Comparison of ENCODE assay signal across 10 cellular contexts in the genomic region with DNA sequence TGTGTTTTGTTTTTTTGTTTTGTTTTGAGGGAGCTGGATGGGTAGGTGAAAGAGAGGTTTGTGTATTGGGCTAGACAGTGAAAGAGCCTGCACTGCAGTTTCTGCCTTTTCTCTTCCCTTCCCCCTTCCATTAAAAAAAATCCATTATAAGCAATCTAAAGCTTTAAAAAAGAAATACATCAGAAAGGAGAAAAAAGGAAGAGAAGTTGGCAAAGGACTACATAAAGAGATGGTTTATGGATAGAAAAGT. TPM values are rescaled to one million over a fixed set of nuclear protein-coding genes. Genes with fewer than 3 reads are reported as not detected.
DNase-seq lines count a peak whose midpoint lies in the region; ATAC-seq and TF ChIP-seq lines count a peak whose summit lies in the region.
"Had no signal": no experiment of that assay in that cellular context is flagged by ENCODE, and none has a peak within 500 bp of the region (broad histone marks: within the 10 kb centered on the region; RNA-seq: fewer than 3 reads in every experiment).

No MANE protein-coding gene starts in this region.

- no peak for DNase-seq in right atrium auricular region (ENCODE audit: low spot score)
- DNase-seq in left cardiac atrium, result no peak
- no peak for DNase-seq in chondrocyte (ENCODE audit: low spot score)
- no peak for DNase-seq in naive thymus-derived CD8-positive, alpha-beta T cell
- no peak for DNase-seq in T-helper 9 cell
- DNase-seq in RKO (ENCODE audit: low spot score), result no peak

- POLR2A ChIA-PET in naive thymus-derived CD8-positive, alpha-beta T cell (lab: Charles Lee), result interaction anchor here (0.6 to 9.4 kb wide), 8 partner anchors 10 to 243 kb away, joined by 3 to 162 read pairs (median 4); partner anchors contain the start of genes EEF2K, MOSMO and POLR3E

- TF ChIP-seq CTCF in right atrium auricular region (IDR thresholded peaks at IDR 0.05) (no peak), chondrocyte (IDR thresholded peaks at IDR 0.05) (no peak)

- H3K27me3 ChIP-seq in right atrium auricular region, result no peaks in the 10 kb centered on the region

- H3K27ac ChIP-seq in right atrium auricular region, result peak overlapping the region; percentile 83 to 85

- no peak overlapping the region for H3K4me3 Mint-ChIP-seq in chondrocyte (ENCODE audit: unreplicated experiment)
- H3K4me3 Mint-ChIP-seq in naive thymus-derived CD8-positive, alpha-beta T cell, result peak overlapping the region; percentile 73 to 95 (median 90)

- H3K4me1 ChIP-seq in right atrium auricular region, result peaks cover 0 to 30% of the 10 kb centered on the region in 2 donors

- no peaks in the 10 kb centered on the region for H3K36me3 Mint-ChIP-seq in chondrocyte (ENCODE audit: low read depth)
- peaks cover 0 to 5% (median 2%) of the 10 kb centered on the region in 3 donors for H3K36me3 Mint-ChIP-seq in naive thymus-derived CD8-positive, alpha-beta T cell

- peaks cover 38% of the 10 kb centered on the region for H3K4me1 Mint-ChIP-seq in chondrocyte (ENCODE audit: low read depth)
- peaks cover 29 to 65% (median 52%) of the 10 kb centered on the region in 4 donors for H3K4me1 Mint-ChIP-seq in naive thymus-derived CD8-positive, alpha-beta T cell

- intact Hi-C loops in left cardiac atrium (cut with DNase I), result loop anchor here in 1 of 2 donors (5.0 kb wide), 1 partner anchor 102 kb away; the partner anchor contains the start of gene POLR3E

- H3K9me3 ChIP-seq in right atrium auricular region, result no peaks in the 10 kb centered on the region

- no peaks in the 10 kb centered on the region for H3K27me3 Mint-ChIP-seq in chondrocyte (ENCODE audit: low read depth)
- H3K27me3 Mint-ChIP-seq in naive thymus-derived CD8-positive, alpha-beta T cell, result peaks cover 0 to 4% (median 0%) of the 10 kb centered on the region in 5 donors

- H3K36me3 ChIP-seq in right atrium auricular region, result no peaks in the 10 kb centered on the region

- H3K4me3 ChIP-seq in right atrium auricular region, result no peak overlapping the region

- ATAC-seq in left cardiac atrium (no peak), HG03439 (IDR thresholded peaks at IDR 0.05; ENCODE audit: unreplicated experiment) (no peak), HG02885 (IDR thresholded peaks at IDR 0.05; ENCODE audit: poor library complexity, unreplicated experiment) (no peak)
- ATAC-seq in naive thymus-derived CD8-positive, alpha-beta T cell, result no peak

- H3K9me3 Mint-ChIP-seq in chondrocyte (ENCODE audit: low read depth), result no peaks in the 10 kb centered on the region
- peaks cover 0 to 21% (median 5%) of the 10 kb centered on the region in 9 donors for H3K9me3 Mint-ChIP-seq in naive thymus-derived CD8-positive, alpha-beta T cell

- peak overlapping the region; percentile 86 for H3K27ac Mint-ChIP-seq in chondrocyte (ENCODE audit: unreplicated experiment)
- peak overlapping the region; percentile 94 to 100 (median 99) for H3K27ac Mint-ChIP-seq in naive thymus-derived CD8-positive, alpha-beta T cell

RNA-seq across cellular contexts. Expression of gene EEF2K, which starts 10.7 kb away (rescaled TPM):
- total RNA-seq in right atrium auricular region (10 to 100 TPM; 12.9 to 18.9 TPM), left cardiac atrium (10 to 100 TPM; 32.0 to 34.0 TPM), chondrocyte (32.6 to 37.5 TPM (median 34.3 TPM) in 3 replicates)
- 10 to 100 TPM; 24.3 to 25.3 TPM for total RNA-seq in naive thymus-derived CD8-positive, alpha-beta T cell
- 1 to 10 TPM; 2.0 to 3.2 (median 3.1) TPM for polyA plus RNA-seq in naive thymus-derived CD8-positive, alpha-beta T cell

RNA-seq across cellular contexts. Expression of gene SDR42E2, which starts 33.1 kb away (rescaled TPM):
- total RNA-seq in right atrium auricular region (not detected), left cardiac atrium (not detected), chondrocyte (not detected in 3 replicates)
- under 1 TPM; 0.55 to 0.70 TPM for total RNA-seq in naive thymus-derived CD8-positive, alpha-beta T cell
- under 1 TPM; 0.23 to 0.45 (median 0.29) TPM for polyA plus RNA-seq in naive thymus-derived CD8-positive, alpha-beta T cell
- total RNA-seq: dermis blood vessel endothelial cell, mesenteric fat pad had no signal
